8 cellular contexts compared by ENCODE assay signal in the genomic region with DNA sequence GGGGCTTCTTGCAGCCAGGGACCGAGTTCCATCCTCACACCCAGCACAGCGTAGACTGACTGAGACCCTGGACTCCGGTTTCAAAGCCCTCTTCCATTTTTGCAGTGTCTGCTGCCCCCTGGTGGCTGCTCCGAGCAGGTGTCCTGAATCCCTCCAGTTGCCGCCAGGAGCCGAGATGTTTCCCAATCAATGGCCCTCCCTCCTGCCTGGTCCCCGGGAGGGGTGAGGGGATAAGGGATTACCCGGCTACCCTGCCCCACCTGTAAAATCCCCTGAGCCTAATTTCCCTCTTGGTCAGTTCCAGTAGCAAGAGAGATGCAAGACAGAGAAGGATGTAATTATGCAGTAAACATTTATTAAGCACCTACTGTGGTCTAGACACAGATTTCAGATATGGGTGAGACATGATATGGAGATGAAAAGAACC. TPM values are rescaled to one million over a fixed set of nuclear protein-coding genes. Genes with fewer than 3 reads are reported as not detected.
DNase-seq lines count a peak whose midpoint lies in the region; ATAC-seq, FAIRE-seq and TF ChIP-seq lines count a peak whose summit lies in the region.

No MANE protein-coding gene starts in this region.

- intact Hi-C loops in pancreas (cut with DNase I): loop anchor here in 1 of 3 donors (10.0 kb wide), 1 partner anchor 379 kb away; no protein-coding TSS in a partner anchor

- peak; percentile 67 to 88 (median 86) for ATAC-seq in pancreas
- no peak for ATAC-seq in GM18909 (IDR thresholded peaks at IDR 0.05; ENCODE audit: poor library complexity, unreplicated experiment)

- no peaks in the 10 kb centered on the region for H3K36me3 ChIP-seq in SJCRH30
- no peaks in the 10 kb centered on the region for H3K36me3 ChIP-seq in pancreas
- no peaks in the 10 kb centered on the region for H3K36me3 ChIP-seq in tibial nerve

- TF ChIP-seq POLR2A in tibial nerve (IDR thresholded peaks at IDR 0.05): no peak

- FAIRE-seq in pancreas (lab: Jason Lieb, UNC): no peak

- WGBS in pancreas, 2 donors: 1 to 2% methylated on average over 8 of the region's 8 CpGs
- WGBS in tibial nerve, 2 donors: 0 to 1% methylated on average over 8 of the region's 8 CpGs

- H3K4me1 ChIP-seq in SJCRH30 (peaks cover 6% of the 10 kb centered on the region; the same call in 1 of the 2 replicates), pancreas (no peaks in the 10 kb centered on the region), tibial nerve (no peaks in the 10 kb centered on the region)

- H3K9me3 ChIP-seq in SJCRH30 (replicated peaks) (no peaks in the 10 kb centered on the region), pancreas (no peaks in the 10 kb centered on the region), tibial nerve (no peaks in the 10 kb centered on the region)

- H3K4me3 ChIP-seq in SJCRH30 (no peak overlapping the region), pancreas (no peak overlapping the region), tibial nerve (peak overlapping the region in 1 of 4 donors; percentile 12)

- H3K27ac ChIP-seq in SJCRH30: no peak overlapping the region
- H3K27ac ChIP-seq in pancreas: no peak overlapping the region
- H3K27ac ChIP-seq in tibial nerve: no peak overlapping the region

- DNase-seq in DMS114 treated with DMSO at 0.1 percent for 48 hours (lab: John Stamatoyannopoulos, UW; ENCODE audit: unreplicated experiment) (peak; percentile 73), SJCRH30 (peak; percentile 63 to 81), globus pallidus (ENCODE audit: low spot score) (peak; percentile 42), pancreas (peak; percentile 37 to 89 (median 73)), tibial nerve (ENCODE audit: low spot score in 2 of 2) (peak; percentile 29 to 58)
- peak; percentile 58 to 69 (median 65) for DNase-seq in activated naive CD4-positive, alpha-beta T cell (lab: John Stamatoyannopoulos, UW)

- no peak for TF ChIP-seq EP300 in tibial nerve (IDR thresholded peaks at IDR 0.05)

- H3K27me3 ChIP-seq in SJCRH30 (no peaks in the 10 kb centered on the region), pancreas (no peaks in the 10 kb centered on the region), tibial nerve (peaks cover 0 to 4% of the 10 kb centered on the region in 2 donors)

- TF ChIP-seq CTCF in LNCAP (IDR thresholded peaks at IDR 0.05) (peak; percentile 96), pancreas (IDR thresholded peaks at IDR 0.05) (peak; percentile 87 to 93 (median 90)), tibial nerve (IDR thresholded peaks at IDR 0.05) (peak; percentile 80 to 91 (median 87))

RNA-seq across cellular contexts. Expression of a gene that starts 55.0 kb away (rescaled TPM):
- 4.0 and 4.2 TPM in 2 replicates for total RNA-seq in SJCRH30 (2014; rRNA removed; shearing (Covaris generic))
- total RNA-seq in pancreas (10 to 100 TPM; 17.7 to 25.3 (median 18.6) TPM), tibial nerve (10 to 100 TPM; 12.7 to 26.6 (median 18.3) TPM)
- 10 to 100 TPM; 11.2 to 19.8 TPM for polyA plus RNA-seq in pancreas
